20 cellular contexts compared by ENCODE assay signal in genomic region chr13:79571147-79571546, GRCh38.
DNase-seq lines count a peak whose midpoint lies in the region; TF ChIP-seq lines count a peak whose summit lies in the region.
"Had no signal": no experiment of that assay in that cellular context is flagged by ENCODE, and none has a peak within 500 bp of the region (broad histone marks: within the 10 kb centered on the region; RNA-seq: fewer than 3 reads in every experiment).

No MANE protein-coding gene starts in this region.

- peak; percentile 59 for DNase-seq in LNCaP clone FGC (ENCODE audit: low read depth)
- no peak for DNase-seq in endodermal cell
- no peak for DNase-seq in nephron progenitor cell
- DNase-seq in smooth muscle cell (lab: John Stamatoyannopoulos, UW; ENCODE audit: unreplicated experiment), result no peak
- DNase-seq in NCI-H526 (lab: John Stamatoyannopoulos, UW), result no peak
- DNase-seq in foreskin melanocyte, result no peak
- no peak for DNase-seq in SW 1271 (lab: John Stamatoyannopoulos, UW)
- DNase-seq: 8988T; CD8-positive, alpha-beta T cell; COR-L47; DMS 273 treated with DMSO at 0.1 percent for 48 hours; DMS53; DND-41; EL; GM23248; HCEC 1CT had no signal

- H3K27me3 Mint-ChIP-seq in endodermal cell (ENCODE audit: insufficient read depth), result peaks cover 2% of the 10 kb centered on the region
- no peaks in the 10 kb centered on the region for H3K27me3 Mint-ChIP-seq in nephron progenitor cell (ENCODE audit: low read depth, poor library complexity)
- H3K27me3 Mint-ChIP-seq: IgD-negative memory B cell had no signal

- H3K4me1 Mint-ChIP-seq in endodermal cell (peaks cover 11% of the 10 kb centered on the region), nephron progenitor cell (no peaks in the 10 kb centered on the region)
- H3K4me1 Mint-ChIP-seq: B cell, IgD-negative memory B cell had no signal

- TF ChIP-seq CTCF in LNCaP clone FGC (IDR thresholded peaks at IDR 0.05; ENCODE audit: control insufficient read depth, extremely low read depth, insufficient read depth) (no peak), endodermal cell (conservative IDR thresholded peaks at IDR 0.05) (no peak), nephron progenitor cell (IDR thresholded peaks at IDR 0.05) (no peak), smooth muscle cell (IDR thresholded peaks at IDR 0.05; ENCODE audit: borderline replicate concordance, insufficient read depth, poor library complexity, severe bottlenecking) (no peak)

- H3K36me3 Mint-ChIP-seq in endodermal cell (ENCODE audit: low read depth), result no peaks in the 10 kb centered on the region
- no peaks in the 10 kb centered on the region for H3K36me3 Mint-ChIP-seq in nephron progenitor cell (ENCODE audit: low read depth)
- H3K36me3 Mint-ChIP-seq: CD8-positive, alpha-beta T cell; IgD-negative memory B cell had no signal

- 86 to 89% methylated on average over 1 of the region's 1 CpG for WGBS in endodermal cell (ENCODE audit: insufficient coverage in 1 of 2, insufficient read length in 1 of 2), 2 experiments
- 11% methylated on average over 1 of the region's 1 CpG for WGBS in smooth muscle cell (ENCODE audit: low lambda C conversion rate)

- H3K9me3 Mint-ChIP-seq in endodermal cell (peaks cover 8% of the 10 kb centered on the region), nephron progenitor cell (peaks cover 8% of the 10 kb centered on the region)

- no peaks in the 10 kb centered on the region for H3F3A ChIP-seq in smooth muscle cell (ENCODE audit: low read depth)

- H3K9ac ChIP-seq in endodermal cell (ENCODE audit: extremely low read depth, low read length, poor library complexity, severe bottlenecking), result no peak overlapping the region
- no peak overlapping the region for H3K9ac ChIP-seq in smooth muscle cell (ENCODE audit: low read depth)
- H3K9ac ChIP-seq: BLaER1 treated with 17β-estradiol and CSF1 and Interleukin-3, amounts not matched to agents 10 nM and 100 nM; GM23248 had no signal

- H3K4me3 ChIP-seq in LNCaP clone FGC (ENCODE audit: low read depth, low read length), result no peak overlapping the region
- no peak overlapping the region for H3K4me3 ChIP-seq in endodermal cell (ENCODE audit: low read length)
- H3K4me3 ChIP-seq in smooth muscle cell, result no peak overlapping the region
- H3K4me3 ChIP-seq: BLaER1 treated with 17β-estradiol and CSF1 and Interleukin-3, amounts not matched to agents 10 nM and 100 nM; GM12878; GM23248 had no signal

- H3K79me2 ChIP-seq in smooth muscle cell (ENCODE audit: low read depth), result no peaks in the 10 kb centered on the region

- H3K27me3 ChIP-seq in endodermal cell (ENCODE audit: control insufficient read depth, insufficient read depth, low read length, poor library complexity, severe bottlenecking) (no peaks in the 10 kb centered on the region), smooth muscle cell (ENCODE audit: low read depth) (no peaks in the 10 kb centered on the region)
- H3K27me3 ChIP-seq: BLaER1 treated with 17β-estradiol and CSF1 and Interleukin-3, amounts not matched to agents 10 nM and 100 nM had no signal

- no peak overlapping the region for H3K4me3 Mint-ChIP-seq in endodermal cell
- H3K4me3 Mint-ChIP-seq in nephron progenitor cell, result no peak overlapping the region
- H3K4me3 Mint-ChIP-seq: B cell; CD8-positive, alpha-beta T cell; IgD-negative memory B cell had no signal

- peak overlapping the region; percentile 26 for H3K27ac Mint-ChIP-seq in endodermal cell
- peak overlapping the region; percentile 78 for H3K27ac Mint-ChIP-seq in nephron progenitor cell
- H3K27ac Mint-ChIP-seq: B cell; CD8-positive, alpha-beta T cell had no signal

- no peaks in the 10 kb centered on the region for H3K4me1 ChIP-seq in endodermal cell (ENCODE audit: control insufficient read depth, insufficient read depth, low read length)
- H3K4me1 ChIP-seq in smooth muscle cell (ENCODE audit: low read depth), result no peaks in the 10 kb centered on the region
- H3K4me1 ChIP-seq: BLaER1 treated with 17β-estradiol and CSF1 and Interleukin-3, amounts not matched to agents 10 nM and 100 nM had no signal

- no peak overlapping the region for H2AFZ ChIP-seq in smooth muscle cell (ENCODE audit: low read depth)
- H2AFZ ChIP-seq: GM23248 had no signal

- peak overlapping the region; percentile 4 for H3K4me2 ChIP-seq in smooth muscle cell
- H3K4me2 ChIP-seq: BLaER1 treated with 17β-estradiol and CSF1 and Interleukin-3, amounts not matched to agents 10 nM and 100 nM had no signal

- no peaks in the 10 kb centered on the region for H4K20me1 ChIP-seq in smooth muscle cell (ENCODE audit: low read depth)
- H4K20me1 ChIP-seq: BLaER1 treated with 17β-estradiol and CSF1 and Interleukin-3, amounts not matched to agents 10 nM and 100 nM had no signal

- H3K36me3 ChIP-seq in endodermal cell (ENCODE audit: control insufficient read depth, insufficient read depth, low read length) (no peaks in the 10 kb centered on the region), smooth muscle cell (ENCODE audit: low read depth) (no peaks in the 10 kb centered on the region)
- H3K36me3 ChIP-seq: BLaER1 treated with 17β-estradiol and CSF1 and Interleukin-3, amounts not matched to agents 10 nM and 100 nM had no signal

- H3K9me3 ChIP-seq in endodermal cell (ENCODE audit: control insufficient read depth, low read length) (peaks cover 4% of the 10 kb centered on the region), smooth muscle cell (replicated peaks; ENCODE audit: low read depth) (no peaks in the 10 kb centered on the region)

- H3K27ac ChIP-seq in endodermal cell (ENCODE audit: low read depth, low read length) (no peak overlapping the region), smooth muscle cell (ENCODE audit: low read depth) (no peak overlapping the region)
- H3K27ac ChIP-seq: BLaER1 treated with 17β-estradiol and CSF1 and Interleukin-3, amounts not matched to agents 10 nM and 100 nM; GM23248 had no signal
